In genomic region chr14:79342942-79343341, GRCh38 we compare ENCODE assay signal across 21 cellular contexts.
"Had no signal": no experiment of that assay in that cellular context is flagged by ENCODE, and none has a peak within 500 bp of the region (broad histone marks: within the 10 kb centered on the region; RNA-seq: fewer than 3 reads in every experiment).

No MANE protein-coding gene starts in this region.

- H3K36me3 ChIP-seq: left ventricle myocardium inferior, sigmoid colon, stomach, transverse colon had no signal

- H3K9me3 ChIP-seq: left ventricle myocardium inferior, sigmoid colon, stomach, transverse colon had no signal

- H3K4me2 ChIP-seq: smooth muscle cell had no signal

- H3K4me3 ChIP-seq: coronary artery, left ventricle myocardium inferior, sigmoid colon, smooth muscle cell, stomach, transverse colon had no signal

- H3K27me3 ChIP-seq: sigmoid colon, stomach, transverse colon had no signal

- DNase-seq: activated CD4-positive, alpha-beta memory T cell treated with anti-CD3 and anti-CD28 coated beads for 36 hours; activated CD4-positive, alpha-beta T cell treated with anti-CD3 and anti-CD28 coated beads for 48 hours; activated CD4-positive, CD25-positive, alpha-beta regulatory T cell; activated effector memory CD4-positive, alpha-beta T cell treated with Interleukin-2 at 50 U/mL for 16 hours; activated naive CD4-positive, alpha-beta T cell treated with anti-CD3 and anti-CD28 coated beads for 36 hours; activated naive CD8-positive, alpha-beta T cell treated with anti-CD3 and anti-CD28 coated beads, Interleukin-2, amount 10 ng/mL, durations not matched to agents 7 days and 5 days; activated T-cell treated with anti-CD3 and anti-CD28 coated beads, Interleukin-2, amount 50 U/mL, for 72 hours; amygdala; cerebellar nuclear complex; immature natural killer cell; left ventricle myocardium inferior; midbrain; natural killer cell; retina; sigmoid colon; stimulated activated CD4-positive, alpha-beta T cell treated with anti-CD3 and anti-CD28 coated beads, Interleukin-15, amount 100 ng/mL, for 24 hours; stomach; T1000; transverse colon had no signal

- H3K4me1 ChIP-seq: left ventricle myocardium inferior, stomach, transverse colon had no signal

- H3K27ac ChIP-seq: coronary artery, left ventricle myocardium inferior, sigmoid colon, stomach, transverse colon had no signal
